Comparison of ENCODE assay signal across 1 cellular context in genomic region chr17:21249911-21250703, GRCh38.
TF ChIP-seq lines count a peak whose summit lies in the region.

No MANE protein-coding gene starts in this region.

TF ChIP-seq in K562, 482 proteins besides CTCF, POLR2A, EP300 and RAD21:
- TF ChIP-seq ZNF134 (CRISPR knock-in tag; conservative IDR thresholded peaks at IDR 0.05): no peak
- no peak for TF ChIP-seq NCOA6 (IDR thresholded peaks at IDR 0.05)
- no peak for TF ChIP-seq ZNF347 (CRISPR knock-in tag; IDR thresholded peaks at IDR 0.05; ENCODE audit: low read depth)
- no peak for TF ChIP-seq HDAC1 (IDR thresholded peaks at IDR 0.05)
- no peak for TF ChIP-seq PHTF2 (CRISPR knock-in tag; IDR thresholded peaks at IDR 0.05)
- TF ChIP-seq KAT2B (IDR thresholded peaks at IDR 0.05; ENCODE audit: low read depth, low read length): no peak
- TF ChIP-seq TRIM25 (IDR thresholded peaks at IDR 0.05; ENCODE audit: borderline replicate concordance): no peak
- TF ChIP-seq ZNF133 (CRISPR knock-in tag; IDR thresholded peaks at IDR 0.05): no peak
TF ChIP-seq in K562: peak in this region for 0.
